In the genomic region with DNA sequence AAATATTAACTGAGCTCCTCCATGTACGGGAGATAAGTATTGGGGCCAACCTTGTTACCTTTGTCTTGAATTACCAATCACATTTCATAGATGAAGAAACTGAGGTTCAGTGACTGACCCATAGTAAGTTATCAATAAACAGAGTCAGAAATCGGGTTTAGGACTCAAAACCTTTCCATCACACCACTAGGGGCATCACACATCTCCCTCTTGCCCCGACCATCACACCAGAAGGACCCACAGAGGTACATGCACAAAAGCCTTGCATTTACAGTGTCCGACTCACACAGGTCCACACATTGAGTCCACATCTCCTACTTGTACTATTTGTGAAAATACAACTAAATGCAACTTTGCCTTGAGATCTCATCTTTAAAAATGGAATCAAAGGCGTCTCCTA, we compare ENCODE assay signal across 1 cellular context.
TF ChIP-seq lines count a peak whose summit lies in the region.

No MANE protein-coding gene starts in this region.

TF ChIP-seq in HCT116, 20 proteins besides CTCF, POLR2A, EP300 and RAD21:
- TF ChIP-seq SIN3A (IDR thresholded peaks at IDR 0.05; ENCODE audit: low read depth): no peak
